16 cellular contexts compared by ENCODE assay signal in the genomic region with DNA sequence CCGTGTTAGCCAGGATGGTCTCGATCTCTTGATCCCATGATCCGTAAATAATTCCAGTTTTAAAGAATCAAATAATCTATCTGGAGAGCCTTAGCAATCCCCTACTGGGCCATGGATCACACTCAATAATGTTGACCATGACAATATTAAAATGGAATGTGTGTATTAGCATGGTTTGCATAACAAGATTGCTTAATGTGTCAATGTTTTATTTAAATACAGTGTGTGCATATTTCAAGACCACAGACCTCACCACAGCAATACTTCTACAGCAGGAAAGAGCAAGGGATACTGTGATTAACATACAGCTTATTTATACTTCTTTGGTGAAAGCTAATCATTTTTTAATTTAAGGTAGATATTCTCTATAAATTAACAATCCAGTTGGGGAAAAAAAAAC.
"Had no signal": no experiment of that assay in that cellular context is flagged by ENCODE, and none has a peak within 500 bp of the region (broad histone marks: within the 10 kb centered on the region; RNA-seq: fewer than 3 reads in every experiment).

No MANE protein-coding gene starts in this region.

- ATAC-seq: activated CD4-positive, CD25-positive, alpha-beta regulatory T cell treated with anti-CD3 and anti-CD28 coated beads, Interleukin-2, amount 50 U/mL, for 24 hours; foreskin keratinocyte; left colon; stimulated activated naive CD8-positive, alpha-beta T cell treated with anti-CD3 and anti-CD28 coated beads, Interleukin-15, amount 100 ng/mL, for 72 hours; T-cell had no signal

- DNase-seq: activated CD4-positive, alpha-beta T cell treated with anti-CD3 and anti-CD28 coated beads, Interleukin-2, amount 50 U/mL, for 1 hour; activated CD8-positive, alpha-beta memory T cell treated with anti-CD3 and anti-CD28 coated beads for 24 hours; activated gamma-delta T cell treated with Interleukin-2 at 50 U/mL for 16 hours; activated naive CD8-positive, alpha-beta T cell treated with anti-CD3 and anti-CD28 coated beads for 36 hours; immature natural killer cell; left colon; sigmoid colon; stimulated activated CD4-positive, alpha-beta T cell treated with anti-CD3 and anti-CD28 coated beads, Interleukin-1b, Interleukin-23, amount 100 ng/mL, for 48 hours; stimulated activated naive CD8-positive, alpha-beta T cell treated with anti-CD3 and anti-CD28 coated beads, Interleukin-15, amount 100 ng/mL, for 72 hours; T-cell; T-helper 9 cell had no signal

- H3K4me3 ChIP-seq: esophagus muscularis mucosa, lung, sigmoid colon, upper lobe of left lung had no signal

- H3K27me3 ChIP-seq: esophagus muscularis mucosa, foreskin keratinocyte, sigmoid colon, upper lobe of left lung had no signal

- H3K9me3 ChIP-seq: esophagus muscularis mucosa, sigmoid colon, upper lobe of left lung had no signal

- H3K4me1 ChIP-seq: esophagus muscularis mucosa, sigmoid colon, upper lobe of left lung had no signal

- H3K27ac ChIP-seq: esophagus muscularis mucosa, foreskin keratinocyte, sigmoid colon, upper lobe of left lung had no signal

- H3K36me3 ChIP-seq: esophagus muscularis mucosa, sigmoid colon, upper lobe of left lung had no signal
